In the genomic region with DNA sequence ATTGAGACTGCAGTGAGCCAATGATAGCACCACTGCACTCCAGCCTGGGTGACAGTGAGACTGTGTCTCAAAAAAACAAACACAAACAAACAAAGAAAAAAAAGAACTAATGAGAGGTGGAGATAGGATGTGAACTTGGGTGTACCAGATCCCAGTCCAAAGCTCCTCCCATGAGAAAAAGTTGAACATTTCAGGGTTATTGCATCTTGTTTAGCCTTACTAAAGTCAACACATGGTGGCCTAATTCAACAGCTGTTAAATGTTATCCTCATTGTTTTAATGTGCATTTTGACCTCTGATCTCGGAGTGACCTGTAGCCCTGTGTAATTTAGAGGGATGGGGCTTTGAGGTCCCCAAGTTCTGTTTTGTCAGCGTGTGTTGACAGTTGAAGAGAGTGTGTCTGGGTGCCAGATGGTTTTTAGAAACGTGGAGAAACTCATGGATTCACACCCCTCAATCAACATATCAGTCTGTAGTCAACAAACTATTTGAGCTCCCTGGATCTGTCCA, we compare ENCODE assay signal across 1 cellular context.
TF ChIP-seq lines count a peak whose summit lies in the region.

No MANE protein-coding gene starts in this region.

TF ChIP-seq in H1, 55 proteins besides CTCF, POLR2A, EP300 and RAD21:
- TF ChIP-seq CBX5 (IDR thresholded peaks at IDR 0.05; ENCODE audit: low read depth, low read length): no peak
- no peak for TF ChIP-seq SAP30 (IDR thresholded peaks at IDR 0.05; ENCODE audit: insufficient read depth, insufficient replicate concordance, low read length)
- TF ChIP-seq HDAC2 (IDR thresholded peaks at IDR 0.05; ENCODE audit: borderline replicate concordance in 1 of 2, low read depth in 2 of 2, low read length in 2 of 2): no peak
- no peak for TF ChIP-seq SP2 (IDR thresholded peaks at IDR 0.05; ENCODE audit: low read length)
- no peak for TF ChIP-seq ASH2L (IDR thresholded peaks at IDR 0.05; ENCODE audit: low read length)
- no peak for TF ChIP-seq SP4 (IDR thresholded peaks at IDR 0.05; ENCODE audit: low read length)
- no peak for TF ChIP-seq GABPA (IDR thresholded peaks at IDR 0.05; ENCODE audit: borderline replicate concordance, insufficient read depth, low read length)
- no peak for TF ChIP-seq TCF12 (IDR thresholded peaks at IDR 0.05; ENCODE audit: low read depth, low read length)
- no peak for TF ChIP-seq CHD1 (IDR thresholded peaks at IDR 0.05; ENCODE audit: low read depth, low read length)
- no peak for TF ChIP-seq TBP (IDR thresholded peaks at IDR 0.05; ENCODE audit: low read depth, low read length)
- no peak for TF ChIP-seq RXRA (IDR thresholded peaks at IDR 0.05; ENCODE audit: insufficient read depth, low read depth, low read length)
- no peak for TF ChIP-seq CBX8 (IDR thresholded peaks at IDR 0.05; ENCODE audit: borderline replicate concordance, low read depth, low read length)
- no peak for TF ChIP-seq RFX5 (IDR thresholded peaks at IDR 0.05; ENCODE audit: borderline replicate concordance, low read depth, low read length)
- TF ChIP-seq TEAD4 (IDR thresholded peaks at IDR 0.05; ENCODE audit: low read depth, low read length): no peak
- TF ChIP-seq POLR2AphosphoS5 (IDR thresholded peaks at IDR 0.05; ENCODE audit: low read depth, low read length): no peak
- no peak for TF ChIP-seq RBBP5 (IDR thresholded peaks at IDR 0.05; ENCODE audit: borderline replicate concordance, low read depth, low read length)
- TF ChIP-seq, protein P1, sequence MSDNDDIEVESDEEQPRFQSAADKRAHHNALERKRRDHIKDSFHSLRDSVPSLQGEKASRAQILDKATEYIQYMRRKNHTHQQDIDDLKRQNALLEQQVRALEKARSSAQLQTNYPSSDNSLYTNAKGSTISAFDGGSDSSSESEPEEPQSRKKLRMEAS (IDR thresholded peaks at IDR 0.05): no peak
- TF ChIP-seq SP1 (IDR thresholded peaks at IDR 0.05; ENCODE audit: low read depth, low read length): no peak
- no peak for TF ChIP-seq SUZ12 (IDR thresholded peaks at IDR 0.05; ENCODE audit: low read length)
- no peak for TF ChIP-seq SIN3A (conservative IDR thresholded peaks at IDR 0.05 in 1 of 2, IDR thresholded peaks at IDR 0.05 in 1 of 2; ENCODE audit: low read depth in 1 of 2, low read length in 2 of 2)
